In genomic region chr7:74269757-74270277, GRCh38 we compare ENCODE assay signal across 1 cellular context.
TF ChIP-seq lines count a peak whose summit lies in the region.

No MANE protein-coding gene starts in this region.

TF ChIP-seq in HepG2, 621 proteins besides CTCF, POLR2A, EP300 and RAD21 (continued from another document):
- TF ChIP-seq SALL1 (CRISPR knock-in tag; IDR thresholded peaks at IDR 0.05) = peak; percentile 45; the same call in 1 of the 2 replicates
- TF ChIP-seq ASH2L (IDR thresholded peaks at IDR 0.05; ENCODE audit: insufficient read length, low read depth, low read length) = peak; percentile 28
- TF ChIP-seq IKZF4 (CRISPR knock-in tag; IDR thresholded peaks at IDR 0.05; ENCODE audit: borderline replicate concordance, low read depth, not compliant biosample characterization) = no peak
- TF ChIP-seq SOX6 (IDR thresholded peaks at IDR 0.05) = no peak
- peak; percentile 44; the same call in 1 of the 2 replicates for TF ChIP-seq SOX6 (CRISPR knock-in tag; IDR thresholded peaks at IDR 0.05)
- TF ChIP-seq ZMYM4 (CRISPR knock-in tag; IDR thresholded peaks at IDR 0.05) = no peak
- no peak for TF ChIP-seq MAFF (IDR thresholded peaks at IDR 0.05; ENCODE audit: low read depth, low read length)
- no peak for TF ChIP-seq HOMEZ (CRISPR knock-in tag; IDR thresholded peaks at IDR 0.05; ENCODE audit: low read depth)
- TF ChIP-seq SNAI1 (CRISPR knock-in tag; IDR thresholded peaks at IDR 0.05; ENCODE audit: borderline replicate concordance) = no peak
- TF ChIP-seq HOXA3 (CRISPR knock-in tag; IDR thresholded peaks at IDR 0.05) = peak; percentile 38; the same call in 1 of the 2 replicates
- no peak for TF ChIP-seq ZNF496 (CRISPR knock-in tag; IDR thresholded peaks at IDR 0.05; ENCODE audit: insufficient replicate concordance)
- TF ChIP-seq SNAPC2 (CRISPR knock-in tag; IDR thresholded peaks at IDR 0.05) = no peak
- no peak for TF ChIP-seq ZNF552 (CRISPR knock-in tag; IDR thresholded peaks at IDR 0.05; ENCODE audit: borderline replicate concordance)
- TF ChIP-seq ZNF343 (CRISPR knock-in tag; IDR thresholded peaks at IDR 0.05) = no peak
- no peak for TF ChIP-seq SNAPC5 (CRISPR knock-in tag; IDR thresholded peaks at IDR 0.05; ENCODE audit: borderline replicate concordance)
- peak; percentile 88 for TF ChIP-seq ZNF746 (CRISPR knock-in tag; IDR thresholded peaks at IDR 0.05)
- peak; percentile 55; the same call in 1 of the 2 replicates for TF ChIP-seq SIN3A (IDR thresholded peaks at IDR 0.05; ENCODE audit: borderline replicate concordance, low read depth, low read length)
- peak; percentile 52; the same call in 1 of the 2 replicates for TF ChIP-seq ZNF441 (CRISPR knock-in tag; IDR thresholded peaks at IDR 0.05; ENCODE audit: borderline replicate concordance)
- TF ChIP-seq DBP (CRISPR knock-in tag; IDR thresholded peaks at IDR 0.05; ENCODE audit: not compliant biosample characterization) = no peak
- TF ChIP-seq TRIM22 (IDR thresholded peaks at IDR 0.05) = no peak
- peak; percentile 57 for TF ChIP-seq CCAR2 (optimal IDR thresholded peaks at IDR 0.05; ENCODE audit: low read depth, low read length)
- TF ChIP-seq ZNF782 (CRISPR knock-in tag; IDR thresholded peaks at IDR 0.05; ENCODE audit: borderline replicate concordance) = no peak
- no peak for TF ChIP-seq FOXP1 (IDR thresholded peaks at IDR 0.05)
- peak; percentile 96 for TF ChIP-seq FOXP1 (CRISPR knock-in tag; IDR thresholded peaks at IDR 0.05)
- TF ChIP-seq HNF4A (CRISPR knock-in tag; IDR thresholded peaks at IDR 0.05) = no peak
- no peak for TF ChIP-seq FOXO1 (CRISPR knock-in tag; IDR thresholded peaks at IDR 0.05)
- no peak for TF ChIP-seq ATF1 (CRISPR knock-in tag; IDR thresholded peaks at IDR 0.05)
- TF ChIP-seq ETV5 (CRISPR knock-in tag; IDR thresholded peaks at IDR 0.05; ENCODE audit: borderline replicate concordance) = peak; percentile 54; the same call in 1 of the 2 replicates
- TF ChIP-seq ZNF576 (CRISPR knock-in tag; IDR thresholded peaks at IDR 0.05) = no peak
- TF ChIP-seq FOSL2 (CRISPR knock-in tag; IDR thresholded peaks at IDR 0.05) = peak; percentile 74
- TF ChIP-seq ZNF414 (CRISPR knock-in tag; IDR thresholded peaks at IDR 0.05) = no peak
- no peak for TF ChIP-seq ZFP1 (CRISPR knock-in tag; IDR thresholded peaks at IDR 0.05)
- TF ChIP-seq ZNF160 (CRISPR knock-in tag; IDR thresholded peaks at IDR 0.05) = no peak
- no peak for TF ChIP-seq JUND (CRISPR knock-in tag; IDR thresholded peaks at IDR 0.05)
- TF ChIP-seq ZNF615 (CRISPR knock-in tag; IDR thresholded peaks at IDR 0.05; ENCODE audit: borderline replicate concordance) = no peak
- TF ChIP-seq HIC2 (CRISPR knock-in tag; IDR thresholded peaks at IDR 0.05; ENCODE audit: low read depth) = no peak
- no peak for TF ChIP-seq ZMAT3 (CRISPR knock-in tag; conservative IDR thresholded peaks at IDR 0.05)
- no peak for TF ChIP-seq SRSF4 (IDR thresholded peaks at IDR 0.05; ENCODE audit: low read depth, low read length, poor library complexity, severe bottlenecking)
TF ChIP-seq in HepG2: peak in this region for 57.
